In genomic region chr10:35640474-35640873, GRCh38 we compare ENCODE assay signal across 10 cellular contexts. TPM values are rescaled to one million over a fixed set of nuclear protein-coding genes. Genes with fewer than 3 reads are reported as not detected.
DNase-seq lines count a peak whose midpoint lies in the region; ATAC-seq, FAIRE-seq and TF ChIP-seq lines count a peak whose summit lies in the region.
"Had no signal": no experiment of that assay in that cellular context is flagged by ENCODE, and none has a peak within 500 bp of the region (broad histone marks: within the 10 kb centered on the region; RNA-seq: fewer than 3 reads in every experiment).

No MANE protein-coding gene starts in this region.

- TF ChIP-seq CTCF in WTC11 (IDR thresholded peaks at IDR 0.05) (peak; percentile 33; the same call in 1 of the 2 replicates), H1 (IDR thresholded peaks at IDR 0.05; ENCODE audit: control extremely low read depth in 1 of 3, insufficient read depth in 1 of 3, low read depth in 1 of 3, low read length in 3 of 3) (peak; percentile 42 to 59 (median 56); a peak in 3 of 4 replicates)

- no peaks in the 10 kb centered on the region for H3K79me1 ChIP-seq in H1 (ENCODE audit: low read depth, low read length)

- no peak for FAIRE-seq in H1 (lab: Jason Lieb, UNC)

- H3K27ac Mint-ChIP-seq in WTC11 (no peak overlapping the region), memory B cell (no peak overlapping the region)

- no peak overlapping the region for H3K14ac ChIP-seq in H1 (ENCODE audit: insufficient read length)

- H4K5ac ChIP-seq in H1 (ENCODE audit: insufficient read length, low read depth, low read length), result no peak overlapping the region

- H2BK12ac ChIP-seq in H1 (ENCODE audit: low read depth, low read length), result peak overlapping the region; percentile 99; the same call in 1 of the 2 replicates

- H3K9me3 ChIP-seq in H1 (ENCODE audit: insufficient read depth in 2 of 2, low read depth in 1 of 2, low read length in 1 of 2) (no peaks in the 10 kb centered on the region; a peak in 1 of 4 replicates), stomach smooth muscle (ENCODE audit: control insufficient read depth in 2 of 2, low read length in 2 of 2) (no peaks in the 10 kb centered on the region)

- H3K4me1 Mint-ChIP-seq in WTC11 (peaks cover 45% of the 10 kb centered on the region), memory B cell (peaks cover 17% of the 10 kb centered on the region)

- H3K23me2 ChIP-seq in H1 (ENCODE audit: low read depth, low read length), result peaks cover 34% of the 10 kb centered on the region

- H3K4me3 Mint-ChIP-seq in WTC11 (peak overlapping the region; percentile 73), memory B cell (peak overlapping the region; percentile 81)

- no peak overlapping the region for H4K8ac ChIP-seq in H1 (ENCODE audit: extremely low read depth, insufficient read depth, low read length)

- H3K27ac ChIP-seq in H1 (ENCODE audit: low read depth, low read length), result no peak overlapping the region
- no peak overlapping the region for H3K27ac ChIP-seq in stomach smooth muscle (ENCODE audit: low read length)

- H3K23ac ChIP-seq in H1 (ENCODE audit: insufficient read length), result no peak overlapping the region

- peak; percentile 20 to 41; a peak in 3 of 4 replicates for TF ChIP-seq RAD21 in H1 (IDR thresholded peaks at IDR 0.05 in 1 of 2, conservative IDR thresholded peaks at IDR 0.05 in 1 of 2; ENCODE audit: low read depth in 2 of 2, low read length in 2 of 2)

- no peaks in the 10 kb centered on the region for H3K36me3 ChIP-seq in H1 (ENCODE audit: control insufficient read depth in 2 of 4, insufficient read depth in 4 of 4, low read length in 3 of 4)
- no peaks in the 10 kb centered on the region for H3K36me3 ChIP-seq in stomach smooth muscle (ENCODE audit: control insufficient read depth in 2 of 2, insufficient read depth in 2 of 2, low read length in 2 of 2)

- TF ChIP-seq EP300 in H1 (IDR thresholded peaks at IDR 0.05; ENCODE audit: borderline replicate concordance in 1 of 2, low read depth in 2 of 2, low read length in 2 of 2), result no peak

- TF ChIP-seq POLR2A in H1 (IDR thresholded peaks at IDR 0.05; ENCODE audit: control extremely low read depth in 1 of 2, low read depth in 2 of 2, low read length in 2 of 2), result 0 out of 3 replicates have a peak, but pooled peaks of 1 of the 2 experiments have one; percentile 2

- H3K36me3 Mint-ChIP-seq in WTC11, result no peaks in the 10 kb centered on the region
- H3K36me3 Mint-ChIP-seq in memory B cell, result no peaks in the 10 kb centered on the region

- no peak overlapping the region for H2BK120ac ChIP-seq in H1 (replicated peaks; ENCODE audit: low read depth, low read length)

- H4K91ac ChIP-seq in H1 (replicated peaks; ENCODE audit: insufficient read length, low read length), result peak overlapping the region; percentile 7

- H2AFZ ChIP-seq in H1 (ENCODE audit: low read length), result no peak overlapping the region

- H3K4me2 ChIP-seq in H1 (ENCODE audit: insufficient read depth in 1 of 2, low read depth in 2 of 2, low read length in 2 of 2), result peak overlapping the region; percentile 58 to 89

- H2BK20ac ChIP-seq in H1 (ENCODE audit: low read length), result peak overlapping the region; percentile 86; the same call in 1 of the 2 replicates

- H3K4me3 ChIP-seq in H1 (ENCODE audit: extremely low read depth in 1 of 4, insufficient read depth in 2 of 4, low read depth in 3 of 4, low read length in 4 of 4) (peak overlapping the region; percentile 46 to 69 (median 56); a peak in 7 of 8 replicates), stomach smooth muscle (ENCODE audit: low read length in 2 of 2) (peak overlapping the region; percentile 62 to 80)

- H3K27me3 ChIP-seq in H1 (replicated peaks in 1 of 4; ENCODE audit: control insufficient read depth in 3 of 4, extremely low read depth in 1 of 4, insufficient read depth in 3 of 4, low read length in 3 of 4), result peaks cover 3 to 13% (median 6%) of the 10 kb centered on the region in 4 experiments; a peak in 6 of 7 replicates
- H3K27me3 ChIP-seq in stomach smooth muscle (ENCODE audit: control insufficient read depth in 1 of 2, insufficient read depth in 2 of 2, low read length in 2 of 2), result no peaks in the 10 kb centered on the region

- H3K4ac ChIP-seq in H1 (replicated peaks; ENCODE audit: insufficient read length, low read depth, low read length), result peak overlapping the region; percentile 78

- H2BK15ac ChIP-seq in H1 (ENCODE audit: low read length), result no peak overlapping the region

- peak overlapping the region in 2 of 4 experiments; percentile 27 to 39; a peak in 1 of 7 replicates for H3K9ac ChIP-seq in H1 (replicated peaks in 1 of 4; ENCODE audit: extremely low read depth in 1 of 4, low read depth in 3 of 4, low read length in 3 of 4)
- peak overlapping the region in 1 of 2 donors; percentile 36 for H3K9ac ChIP-seq in stomach smooth muscle (ENCODE audit: low read length in 2 of 2)

- H3K4me1 ChIP-seq in H1 (replicated peaks in 1 of 4; ENCODE audit: control insufficient read depth in 3 of 4, insufficient read depth in 4 of 4, low read length in 3 of 4), result peaks cover 2 to 17% (median 12%) of the 10 kb centered on the region in 4 experiments
- H3K4me1 ChIP-seq in stomach smooth muscle (ENCODE audit: control insufficient read depth, insufficient read depth, low read length), result peaks cover 25% of the 10 kb centered on the region

- H2AK5ac ChIP-seq in H1 (ENCODE audit: low read depth, low read length), result no peak overlapping the region

- H2BK5ac ChIP-seq in H1 (ENCODE audit: low read depth, low read length), result no peak overlapping the region

- no peaks in the 10 kb centered on the region for H3K9me3 Mint-ChIP-seq in WTC11
- no peaks in the 10 kb centered on the region for H3K9me3 Mint-ChIP-seq in memory B cell

- H4K20me1 ChIP-seq in H1 (replicated peaks in 1 of 2; ENCODE audit: control insufficient read depth in 1 of 2, insufficient read depth in 2 of 2, low read length in 2 of 2), result peaks cover 3 to 8% of the 10 kb centered on the region in 2 experiments

- peaks cover 0 to 3% of the 10 kb centered on the region in 2 experiments; a peak in 1 of 4 replicates for H3K79me2 ChIP-seq in H1 (ENCODE audit: control insufficient read depth in 1 of 2, insufficient read depth in 2 of 2, low read length in 2 of 2)

- ATAC-seq in GM19328 (IDR thresholded peaks at IDR 0.05; ENCODE audit: unreplicated experiment) (peak; percentile 25), WTC11 (peak; percentile 23), memory B cell (ENCODE audit: low read depth) (peak; percentile 40)

- H3K27me3 Mint-ChIP-seq in WTC11 (ENCODE audit: low read depth) (peaks cover 38% of the 10 kb centered on the region), memory B cell (peaks cover 2% of the 10 kb centered on the region)

- WGBS in H1 (ENCODE audit: extremely low coverage in 1 of 2, insufficient coverage in 1 of 2, insufficient read length in 1 of 2, insufficient replicate concordance in 2 of 2, low coverage in 1 of 2, low lambda C conversion rate in 2 of 2, missing lambda C conversion rate in 1 of 2), 2 experiments, result 0% methylated on average over 20 of the region's 53 CpGs; no CpG with 5 or more reads in 1 of the 2 experiments

- POLR2A ChIA-PET in WTC11 (lab: Charles Lee), result interaction anchor here (0.6 kb wide), 1 partner anchor 489 kb away, joined by 3 read pairs; no protein-coding TSS in a partner anchor
- POLR2A ChIA-PET in H1 (lab: Charles Lee; ENCODE audit: partially characterized antibody), result interaction anchor here (0.6 to 0.7 kb wide), 2 partner anchors 29 to 622 kb away, joined by 3 read pairs; no protein-coding TSS in a partner anchor

- peak overlapping the region; percentile 83 for H3K18ac ChIP-seq in H1 (ENCODE audit: extremely low read depth, low read length)

- no peak overlapping the region for H3K56ac ChIP-seq in H1 (replicated peaks; ENCODE audit: insufficient read length, low read depth, low read length)

- CTCF ChIA-PET in WTC11 (lab: Charles Lee) (interaction anchor here (0.7 to 1.6 kb wide), 8 partner anchors 46 to 1047 kb away, joined by 3 to 6 read pairs (median 3); no protein-coding TSS in a partner anchor), H1 (lab: Charles Lee; ENCODE audit: partially characterized antibody) (interaction anchor here (0.8 to 1.3 kb wide), 2 partner anchors 27 to 180 kb away, joined by 4 read pairs; no protein-coding TSS in a partner anchor)

- peak; percentile 14 for DNase-seq in CMK (ENCODE audit: low read depth)
- DNase-seq in HT1080 (ENCODE audit: low read depth), result peak; percentile 52
- peak; percentile 70 for DNase-seq in WTC11 (ENCODE audit: low spot score)
- peak in 1 of 2 experiments; percentile 75 for DNase-seq in H1 (ENCODE audit: low read depth in 1 of 2, low spot score in 2 of 2)
- peak in 1 of 2 donors; percentile 36 for DNase-seq in memory B cell (ENCODE audit: low spot score in 2 of 2)
- DNase-seq in mesenteric fat pad (ENCODE audit: low spot score), result no peak

TF ChIP-seq in H1, 55 proteins besides CTCF, POLR2A, EP300 and RAD21:
- TF ChIP-seq SIX5 (IDR thresholded peaks at IDR 0.05; ENCODE audit: low read depth, low read length) (no peak), KDM4A (IDR thresholded peaks at IDR 0.05; ENCODE audit: low read depth, low read length, severe bottlenecking) (peak; percentile 9)

RNA-seq across cellular contexts. Expression of gene FZD8, which starts 1.6 kb away (rescaled TPM):
- total RNA-seq in HT1080 (2014; rRNA removed; shearing (Covaris generic)), result 48.3 and 55.9 TPM in 2 replicates
- polyA plus RNA-seq in HT1080 (2015; cell fraction: cytosol; rRNA removed), result 13.9 and 15.4 TPM in 2 replicates
- polyA plus RNA-seq in HT1080 (2015; cell fraction: nucleus; rRNA removed), result 20.5 and 24.3 TPM in 2 replicates
- total RNA-seq in WTC11 (2021) (9.9 to 13.7 TPM (median 10.1 TPM) in 3 replicates), mesenteric fat pad (13.0 TPM)
- 7.1 and 8.6 TPM in 2 replicates for total RNA-seq in H1 (2021; fragmentation: NEBNext Ultra II Directional; extraction: Animal tissue kit (Norgen Biotek cat#: 25700))
- polyA plus RNA-seq in H1 (2011; rRNA removed), result 4.8 and 6.9 TPM in 2 replicates
- polyA plus RNA-seq in H1 (2011; cell fraction: cytosol; rRNA removed), result 4.2 TPM
- polyA plus RNA-seq in H1 (2011; cell fraction: nucleus; rRNA removed), result 7.7 TPM
- 6.2 to 7.5 TPM (median 7.1 TPM) in 4 replicates for polyA plus RNA-seq in H1 (2012, experiment 1 of 2)
- polyA plus RNA-seq in H1 (2012, experiment 2 of 2), result 5.9 TPM
- 5.1 TPM for polyA plus RNA-seq in H1 (2013, experiment 1 of 2)
- 4.7 TPM for polyA plus RNA-seq in H1 (2013, experiment 2 of 2)
- polyA minus RNA-seq in H1 (2011; rRNA and poly(A)+ RNA removed), result 3.8 and 4.1 TPM in 2 replicates
- 12.2 TPM for polyA minus RNA-seq in H1 (2011; cell fraction: cytosol; rRNA and poly(A)+ RNA removed)
- polyA minus RNA-seq in H1 (2011; cell fraction: nucleus; rRNA and poly(A)+ RNA removed), result 16.8 TPM

RNA-seq across cellular contexts. Expression of gene GJD4, which starts 35.3 kb away (rescaled TPM):
- total RNA-seq in HT1080 (2014; rRNA removed; shearing (Covaris generic)), result not detected in 2 replicates
- polyA plus RNA-seq in HT1080 (2015; cell fraction: cytosol; rRNA removed), result not detected in 2 replicates
- 0.23 TPM in 1 of 2 replicates, not detected in the other for polyA plus RNA-seq in HT1080 (2015; cell fraction: nucleus; rRNA removed)
- not detected in 3 replicates for total RNA-seq in WTC11 (2021)
- not detected in 2 replicates for total RNA-seq in H1 (2021; fragmentation: NEBNext Ultra II Directional; extraction: Animal tissue kit (Norgen Biotek cat#: 25700))
- not detected in 2 replicates for polyA plus RNA-seq in H1 (2011; rRNA removed)
- polyA plus RNA-seq in H1 (2011; cell fraction: cytosol; rRNA removed), result not detected
- polyA plus RNA-seq in H1 (2011; cell fraction: nucleus; rRNA removed), result 0.09 TPM
- polyA plus RNA-seq in H1 (2012, experiment 1 of 2), result not detected in 4 replicates
- polyA plus RNA-seq in H1 (2012, experiment 2 of 2), result not detected
- polyA plus RNA-seq in H1 (2013, experiment 1 of 2), result not detected
- not detected for polyA plus RNA-seq in H1 (2013, experiment 2 of 2)
- polyA minus RNA-seq in H1 (2011; rRNA and poly(A)+ RNA removed), result not detected in 2 replicates
- not detected for polyA minus RNA-seq in H1 (2011; cell fraction: cytosol; rRNA and poly(A)+ RNA removed)
- polyA minus RNA-seq in H1 (2011; cell fraction: nucleus; rRNA and poly(A)+ RNA removed), result not detected
- not detected for total RNA-seq in mesenteric fat pad
- total RNA-seq: subcutaneous adipose tissue; T-helper 2 cell treated with Interferon-gamma antibody and Interleukin-4, amounts not matched to agents 100 ng/mL and 5 ng/mL, for 36 hours had no signal
